14 cellular contexts compared by ENCODE assay signal in genomic region chr5:8685704-8686103, GRCh38.
DNase-seq lines count a peak whose midpoint lies in the region; ATAC-seq and TF ChIP-seq lines count a peak whose summit lies in the region.
"Had no signal": no experiment of that assay in that cellular context is flagged by ENCODE, and none has a peak within 500 bp of the region (broad histone marks: within the 10 kb centered on the region; RNA-seq: fewer than 3 reads in every experiment).

No MANE protein-coding gene starts in this region.

- no peaks in the 10 kb centered on the region for H3K9me3 Mint-ChIP-seq in GM23338
- H3K9me3 Mint-ChIP-seq in endodermal cell: no peaks in the 10 kb centered on the region

- H3K27ac Mint-ChIP-seq in GM23338: no peak overlapping the region; the same call in 1 of the 2 replicates
- no peak overlapping the region for H3K27ac Mint-ChIP-seq in endodermal cell
- H3K27ac Mint-ChIP-seq: activated naive CD4-positive, alpha-beta T cell treated with anti-CD3 and anti-CD28 coated beads, Interleukin-2, amount 50 U/mL, for 72 hours; effector memory CD8-positive, alpha-beta T cell had no signal

- no peaks in the 10 kb centered on the region for H3K36me3 Mint-ChIP-seq in GM23338 (ENCODE audit: low read depth)
- H3K36me3 Mint-ChIP-seq in endodermal cell (ENCODE audit: low read depth): no peaks in the 10 kb centered on the region
- H3K36me3 Mint-ChIP-seq: activated naive CD4-positive, alpha-beta T cell treated with anti-CD3 and anti-CD28 coated beads, Interleukin-2, amount 50 U/mL, for 72 hours had no signal

- no peaks in the 10 kb centered on the region for H3K27me3 ChIP-seq in GM23338 (ENCODE audit: insufficient read depth)
- H3K27me3 ChIP-seq in endodermal cell (ENCODE audit: control insufficient read depth, insufficient read depth, low read length, poor library complexity, severe bottlenecking): no peaks in the 10 kb centered on the region
- H3K27me3 ChIP-seq: breast epithelium had no signal

- H3K9me3 ChIP-seq in endodermal cell (ENCODE audit: control insufficient read depth, low read length): no peaks in the 10 kb centered on the region
- H3K9me3 ChIP-seq: breast epithelium had no signal

- 79 to 96% methylated on average over 2 of the region's 2 CpGs for WGBS in endodermal cell (ENCODE audit: insufficient coverage in 1 of 2, insufficient read length in 1 of 2), 2 experiments

- H3K4me3 Mint-ChIP-seq in GM23338 (no peak overlapping the region), endodermal cell (no peak overlapping the region)
- H3K4me3 Mint-ChIP-seq: effector memory CD8-positive, alpha-beta T cell had no signal

- H3K4me1 Mint-ChIP-seq in GM23338: peaks cover 14% of the 10 kb centered on the region; the same call in 2 of the 3 replicates
- peaks cover 4% of the 10 kb centered on the region for H3K4me1 Mint-ChIP-seq in endodermal cell

- H3K27me3 Mint-ChIP-seq in GM23338 (ENCODE audit: insufficient read depth, low read depth, poor library complexity) (no peaks in the 10 kb centered on the region), endodermal cell (ENCODE audit: insufficient read depth) (peaks cover 2% of the 10 kb centered on the region)
- H3K27me3 Mint-ChIP-seq: effector memory CD8-positive, alpha-beta T cell had no signal

- TF ChIP-seq CTCF in GM23338 (conservative IDR thresholded peaks at IDR 0.05; ENCODE audit: low read depth in 2 of 2) (peak; percentile 27 to 65; a peak in 2 of 4 replicates), endodermal cell (conservative IDR thresholded peaks at IDR 0.05) (peak; percentile 78)

- H3K27ac ChIP-seq in GM23338 (ENCODE audit: low read depth) (no peak overlapping the region), endodermal cell (ENCODE audit: low read depth, low read length) (no peak overlapping the region)
- H3K27ac ChIP-seq: breast epithelium had no signal

- peaks cover 9% of the 10 kb centered on the region for H3K4me1 ChIP-seq in GM23338 (ENCODE audit: insufficient read depth)
- no peaks in the 10 kb centered on the region for H3K4me1 ChIP-seq in endodermal cell (ENCODE audit: control insufficient read depth, insufficient read depth, low read length)
- H3K4me1 ChIP-seq: breast epithelium had no signal

- no peak overlapping the region for H3K4me2 ChIP-seq in GM23338

- ATAC-seq in GM23338 (peak; percentile 72), HG02798 (IDR thresholded peaks at IDR 0.05; ENCODE audit: poor library complexity, unreplicated experiment) (no peak)
- ATAC-seq: activated naive CD4-positive, alpha-beta T cell treated with anti-CD3 and anti-CD28 coated beads, Interleukin-2, amount 50 U/mL, for 72 hours; effector memory CD8-positive, alpha-beta T cell had no signal

- H3K4me3 ChIP-seq in GM23338 (no peak overlapping the region), endodermal cell (ENCODE audit: low read length) (no peak overlapping the region)
- H3K4me3 ChIP-seq: breast epithelium had no signal

- no peak overlapping the region for H3K9ac ChIP-seq in endodermal cell (ENCODE audit: extremely low read depth, low read length, poor library complexity, severe bottlenecking)

- H3K79me2 ChIP-seq in GM23338 (replicated peaks; ENCODE audit: insufficient read depth): no peaks in the 10 kb centered on the region

- no peaks in the 10 kb centered on the region for H3F3A ChIP-seq in GM23338 (replicated peaks; ENCODE audit: low read depth)

- no peaks in the 10 kb centered on the region; the same call in 1 of the 2 replicates for H3K9me2 ChIP-seq in GM23338 (ENCODE audit: insufficient read depth)

- H3K36me3 ChIP-seq in GM23338 (ENCODE audit: insufficient read depth) (no peaks in the 10 kb centered on the region), endodermal cell (ENCODE audit: control insufficient read depth, insufficient read depth, low read length) (no peaks in the 10 kb centered on the region)
- H3K36me3 ChIP-seq: breast epithelium had no signal

- DNase-seq in GM23338 (ENCODE audit: low spot score) (peak; percentile 26), NCI-H524 (lab: John Stamatoyannopoulos, UW) (peak; percentile 62 to 82), endodermal cell (peak; percentile 73), pons (ENCODE audit: low spot score) (peak; percentile 8), NCI-H1436 treated with DMSO at 0.1 percent for 48 hours (lab: John Stamatoyannopoulos, UW) (no peak), hepatic stellate cell (ENCODE audit: low spot score) (no peak)
- DNase-seq: activated CD4-positive, alpha-beta T cell treated with anti-CD3 and anti-CD28 coated beads for 1 hour; effector memory CD8-positive, alpha-beta T cell; EL; islet precursor cell; NCI-H510A had no signal

- H2AFZ ChIP-seq in GM23338: no peak overlapping the region

- H4K20me1 ChIP-seq in GM23338 (replicated peaks; ENCODE audit: insufficient read depth): no peaks in the 10 kb centered on the region

TF ChIP-seq in GM23338, 12 proteins besides CTCF, POLR2A, EP300 and RAD21:
- TF ChIP-seq EZH2 (IDR thresholded peaks at IDR 0.05; ENCODE audit: low read depth, unreplicated experiment) (no peak), ETS1 (IDR thresholded peaks at IDR 0.05) (no peak), ZNF114 (CRISPR knock-in tag; IDR thresholded peaks at IDR 0.05) (no peak), POLR2AphosphoS5 (IDR thresholded peaks at IDR 0.05; ENCODE audit: low read depth) (no peak), ZNF331 (CRISPR knock-in tag; IDR thresholded peaks at IDR 0.05; ENCODE audit: low read depth) (no peak), STAT1 (IDR thresholded peaks at IDR 0.05; ENCODE audit: unreplicated experiment) (no peak)

Comparison
In these comparisons a context has a peak if more than half of its experiments do, and no peak if none do; other contexts are left out.
1. DNase-seq: peak in GM23338 (single experiment), NCI-H524 (2 of 2), endodermal cell (single experiment) and pons (single experiment); none in NCI-H1436 treated with DMSO at 0.1 percent for 48 hours (single experiment) and hepatic stellate cell (single experiment).